In genomic region chr10:102602272-102603045, GRCh38 we compare ENCODE assay signal across 1 cellular context.
TF ChIP-seq lines count a peak whose summit lies in the region.

No MANE protein-coding gene starts in this region.

TF ChIP-seq in HepG2, 621 proteins besides CTCF, POLR2A, EP300 and RAD21 (continued from another document):
- TF ChIP-seq, protein P1, sequence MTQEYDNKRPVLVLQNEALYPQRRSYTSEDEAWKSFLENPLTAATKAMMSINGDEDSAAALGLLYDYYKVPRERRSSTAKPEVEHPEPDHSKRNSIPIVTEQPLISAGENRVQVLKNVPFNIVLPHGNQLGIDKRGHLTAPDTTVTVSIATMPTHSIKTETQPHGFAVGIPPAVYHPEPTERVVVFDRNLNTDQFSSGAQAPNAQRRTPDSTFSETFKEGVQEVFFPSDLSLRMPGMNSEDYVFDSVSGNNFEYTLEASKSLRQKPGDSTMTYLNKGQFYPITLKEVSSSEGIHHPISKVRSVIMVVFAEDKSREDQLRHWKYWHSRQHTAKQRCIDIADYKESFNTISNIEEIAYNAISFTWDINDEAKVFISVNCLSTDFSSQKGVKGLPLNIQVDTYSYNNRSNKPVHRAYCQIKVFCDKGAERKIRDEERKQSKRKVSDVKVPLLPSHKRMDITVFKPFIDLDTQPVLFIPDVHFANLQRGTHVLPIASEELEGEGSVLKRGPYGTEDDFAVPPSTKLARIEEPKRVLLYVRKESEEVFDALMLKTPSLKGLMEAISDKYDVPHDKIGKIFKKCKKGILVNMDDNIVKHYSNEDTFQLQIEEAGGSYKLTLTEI (CRISPR knock-in tag; conservative IDR thresholded peaks at IDR 0.05), result no peak
- TF ChIP-seq DZIP1 (CRISPR knock-in tag; IDR thresholded peaks at IDR 0.05), result no peak
- TF ChIP-seq CENPX (CRISPR knock-in tag; IDR thresholded peaks at IDR 0.05), result no peak
- no peak for TF ChIP-seq FIP1L1 (IDR thresholded peaks at IDR 0.05; ENCODE audit: borderline replicate concordance, insufficient read depth, low read depth, low read length)
- no peak for TF ChIP-seq ASH2L (IDR thresholded peaks at IDR 0.05; ENCODE audit: insufficient read length, low read depth, low read length)
- TF ChIP-seq ZNF556 (CRISPR knock-in tag; IDR thresholded peaks at IDR 0.05; ENCODE audit: borderline replicate concordance), result no peak
- TF ChIP-seq ATRX (CRISPR knock-in tag; IDR thresholded peaks at IDR 0.05; ENCODE audit: borderline replicate concordance), result no peak
- no peak for TF ChIP-seq ZNF33B (CRISPR knock-in tag; IDR thresholded peaks at IDR 0.05)
- TF ChIP-seq ZNF644 (CRISPR knock-in tag; IDR thresholded peaks at IDR 0.05; ENCODE audit: low read depth), result no peak
TF ChIP-seq in HepG2: peak in this region for 0.
